ENCODE assay signal across 15 cellular contexts in the genomic region with DNA sequence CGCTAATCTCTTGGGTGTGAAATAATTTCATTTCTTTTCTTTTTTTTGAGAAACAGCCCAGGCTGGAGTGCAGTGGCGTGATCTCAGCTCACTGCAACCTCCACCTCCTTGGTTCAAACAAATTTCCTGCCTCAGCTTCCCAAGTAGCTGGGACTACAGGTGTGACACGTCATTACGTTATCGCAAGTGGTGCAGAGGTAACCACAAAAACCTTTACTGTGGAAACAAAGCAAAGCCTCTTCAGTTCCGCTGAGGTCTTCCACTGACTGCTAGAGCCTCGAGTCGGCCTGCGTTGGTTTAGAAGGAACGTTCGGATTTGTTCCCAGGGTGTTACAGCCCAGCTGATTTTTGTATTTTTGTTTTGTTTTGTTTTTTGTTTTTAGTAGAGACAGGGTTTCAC. TPM values are rescaled to one million over a fixed set of nuclear protein-coding genes. Genes with fewer than 3 reads are reported as not detected.
DNase-seq lines count a peak whose midpoint lies in the region; ATAC-seq and TF ChIP-seq lines count a peak whose summit lies in the region.
"Had no signal": no experiment of that assay in that cellular context is flagged by ENCODE, and none has a peak within 500 bp of the region (broad histone marks: within the 10 kb centered on the region; RNA-seq: fewer than 3 reads in every experiment).

No MANE protein-coding gene starts in this region.

- ATAC-seq in activated naive CD8-positive, alpha-beta T cell treated with anti-CD3 and anti-CD28 coated beads, Interleukin-2, amount 10 ng/mL, durations not matched to agents 7 days and 5 days (ENCODE audit: low read depth): peak; percentile 62
- peak; percentile 72 for ATAC-seq in stimulated activated effector memory CD8-positive, alpha-beta T cell treated with anti-CD3 and anti-CD28 coated beads, Interleukin-12 subunit alpha, Interleukin-12 subunit beta, amount 100 ng/mL, for 72 hours
- ATAC-seq in lower lobe of right lung: no peak

- no peak for TF ChIP-seq CTCF in lower lobe of right lung (IDR thresholded peaks at IDR 0.05)

- no peaks in the 10 kb centered on the region for H3K27me3 ChIP-seq in lower lobe of right lung (ENCODE audit: low read depth)
- H3K27me3 ChIP-seq: sigmoid colon had no signal

- peaks cover 16% of the 10 kb centered on the region for H3K4me1 ChIP-seq in lower lobe of right lung

- POLR2A ChIA-PET in activated CD4-positive, alpha-beta memory T cell treated with anti-CD3 and anti-CD28 coated beads, Interleukin-2, amount 10 ng/mL, durations not matched to agents 7 days and 5 days (lab: Charles Lee): interaction anchor here (1.0 to 5.7 kb wide), 11 partner anchors 8 to 372 kb away, joined by 3 to 53 read pairs (median 8); partner anchors contain the start of genes FIZ1, PPP6R1, U2AF2 and UBE2S
- POLR2A ChIA-PET in activated naive CD8-positive, alpha-beta T cell treated with anti-CD3 and anti-CD28 coated beads, Interleukin-2, amount 10 ng/mL, durations not matched to agents 7 days and 5 days (lab: Charles Lee): interaction anchor here (1.2 to 4.3 kb wide), 4 partner anchors 17 to 150 kb away, joined by 5 to 49 read pairs (median 21); partner anchors contain the start of genes FIZ1, ZNF524, ZNF628 and ZNF865

- H3K27ac Mint-ChIP-seq in activated CD4-positive, alpha-beta memory T cell treated with anti-CD3 and anti-CD28 coated beads, Interleukin-2, amount 10 ng/mL, durations not matched to agents 7 days and 5 days: peak overlapping the region; percentile 86
- H3K27ac Mint-ChIP-seq in activated naive CD8-positive, alpha-beta T cell treated with anti-CD3 and anti-CD28 coated beads, Interleukin-2, amount 10 ng/mL, durations not matched to agents 7 days and 5 days: peak overlapping the region; percentile 75
- H3K27ac Mint-ChIP-seq in stimulated activated effector memory CD8-positive, alpha-beta T cell treated with anti-CD3 and anti-CD28 coated beads, Interleukin-12 subunit alpha, Interleukin-12 subunit beta, amount 100 ng/mL, for 72 hours: peak overlapping the region; percentile 6
- H3K27ac Mint-ChIP-seq: nephron progenitor cell had no signal

- no peaks in the 10 kb centered on the region for H3K9me3 ChIP-seq in lower lobe of right lung
- H3K9me3 ChIP-seq: left ventricle myocardium inferior, sigmoid colon had no signal

- H3K27me3 Mint-ChIP-seq in activated CD4-positive, alpha-beta memory T cell treated with anti-CD3 and anti-CD28 coated beads, Interleukin-2, amount 10 ng/mL, durations not matched to agents 7 days and 5 days: peaks cover 7% of the 10 kb centered on the region
- H3K27me3 Mint-ChIP-seq in activated naive CD8-positive, alpha-beta T cell treated with anti-CD3 and anti-CD28 coated beads, Interleukin-2, amount 10 ng/mL, durations not matched to agents 7 days and 5 days: peaks cover 22% of the 10 kb centered on the region

- CTCF ChIA-PET in activated CD4-positive, alpha-beta memory T cell treated with anti-CD3 and anti-CD28 coated beads, Interleukin-2, amount 10 ng/mL, durations not matched to agents 7 days and 5 days (lab: Charles Lee): interaction anchor here (0.5 to 5.6 kb wide), 14 partner anchors 7 to 485 kb away, joined by 3 to 56 read pairs (median 8); partner anchors contain the start of genes FIZ1, ZNF524 and ZNF865

- peak overlapping the region; percentile 60 for H3K4me3 Mint-ChIP-seq in activated CD4-positive, alpha-beta memory T cell treated with anti-CD3 and anti-CD28 coated beads, Interleukin-2, amount 10 ng/mL, durations not matched to agents 7 days and 5 days
- peak overlapping the region; percentile 74 for H3K4me3 Mint-ChIP-seq in activated naive CD8-positive, alpha-beta T cell treated with anti-CD3 and anti-CD28 coated beads, Interleukin-2, amount 10 ng/mL, durations not matched to agents 7 days and 5 days
- H3K4me3 Mint-ChIP-seq in stimulated activated effector memory CD8-positive, alpha-beta T cell treated with anti-CD3 and anti-CD28 coated beads, Interleukin-12 subunit alpha, Interleukin-12 subunit beta, amount 100 ng/mL, for 72 hours: peak overlapping the region; percentile 49
- H3K4me3 Mint-ChIP-seq: nephron progenitor cell had no signal

- intact Hi-C loops in lower lobe of right lung (cut with DNase I): no loop called here

- DNase-seq in NCI-H2107 treated with DMSO at 0.1 percent for 48 hours (lab: John Stamatoyannopoulos, UW; ENCODE audit: unreplicated experiment) (peak; percentile 15), NCI-H2107 (lab: John Stamatoyannopoulos, UW) (no peak), lower lobe of right lung (no peak), mesenteric fat pad (ENCODE audit: low spot score) (no peak), GOT3 (lab: John Stamatoyannopoulos, UW) (no peak)
- DNase-seq in activated CD4-positive, alpha-beta memory T cell treated with anti-CD3 and anti-CD28 coated beads, Interleukin-2, amount 10 ng/mL, durations not matched to agents 7 days and 5 days: peak; percentile 78
- DNase-seq in activated naive CD8-positive, alpha-beta T cell treated with anti-CD3 and anti-CD28 coated beads, Interleukin-2, amount 10 ng/mL, durations not matched to agents 7 days and 5 days: no peak
- DNase-seq in stimulated activated effector memory CD8-positive, alpha-beta T cell treated with anti-CD3 and anti-CD28 coated beads, Interleukin-12 subunit alpha, Interleukin-12 subunit beta, amount 100 ng/mL, for 72 hours (ENCODE audit: low spot score in 2 of 2): peak in 1 of 2 donors; percentile 80
- DNase-seq: erythroblast, GDM1, left ventricle myocardium inferior, MV-4-11, nephron progenitor cell, sigmoid colon had no signal

- peaks cover 10% of the 10 kb centered on the region for H3K36me3 ChIP-seq in lower lobe of right lung

- peaks cover 41% of the 10 kb centered on the region for H3K4me1 Mint-ChIP-seq in activated CD4-positive, alpha-beta memory T cell treated with anti-CD3 and anti-CD28 coated beads, Interleukin-2, amount 10 ng/mL, durations not matched to agents 7 days and 5 days
- peaks cover 37% of the 10 kb centered on the region for H3K4me1 Mint-ChIP-seq in activated naive CD8-positive, alpha-beta T cell treated with anti-CD3 and anti-CD28 coated beads, Interleukin-2, amount 10 ng/mL, durations not matched to agents 7 days and 5 days
- H3K4me1 Mint-ChIP-seq in stimulated activated effector memory CD8-positive, alpha-beta T cell treated with anti-CD3 and anti-CD28 coated beads, Interleukin-12 subunit alpha, Interleukin-12 subunit beta, amount 100 ng/mL, for 72 hours: peaks cover 33% of the 10 kb centered on the region

- peaks cover 3% of the 10 kb centered on the region for H3K36me3 Mint-ChIP-seq in activated CD4-positive, alpha-beta memory T cell treated with anti-CD3 and anti-CD28 coated beads, Interleukin-2, amount 10 ng/mL, durations not matched to agents 7 days and 5 days (ENCODE audit: low read depth)
- no peaks in the 10 kb centered on the region for H3K36me3 Mint-ChIP-seq in activated naive CD8-positive, alpha-beta T cell treated with anti-CD3 and anti-CD28 coated beads, Interleukin-2, amount 10 ng/mL, durations not matched to agents 7 days and 5 days
- H3K36me3 Mint-ChIP-seq in stimulated activated effector memory CD8-positive, alpha-beta T cell treated with anti-CD3 and anti-CD28 coated beads, Interleukin-12 subunit alpha, Interleukin-12 subunit beta, amount 100 ng/mL, for 72 hours: peaks cover 30% of the 10 kb centered on the region

- H3K27ac ChIP-seq in lower lobe of right lung: no peak overlapping the region
- H3K27ac ChIP-seq: 22Rv1, left ventricle myocardium inferior, sigmoid colon had no signal

- H3K9me3 Mint-ChIP-seq in activated CD4-positive, alpha-beta memory T cell treated with anti-CD3 and anti-CD28 coated beads, Interleukin-2, amount 10 ng/mL, durations not matched to agents 7 days and 5 days: no peaks in the 10 kb centered on the region
- peaks cover 1% of the 10 kb centered on the region for H3K9me3 Mint-ChIP-seq in activated naive CD8-positive, alpha-beta T cell treated with anti-CD3 and anti-CD28 coated beads, Interleukin-2, amount 10 ng/mL, durations not matched to agents 7 days and 5 days
- H3K9me3 Mint-ChIP-seq in stimulated activated effector memory CD8-positive, alpha-beta T cell treated with anti-CD3 and anti-CD28 coated beads, Interleukin-12 subunit alpha, Interleukin-12 subunit beta, amount 100 ng/mL, for 72 hours: no peaks in the 10 kb centered on the region
- H3K9me3 Mint-ChIP-seq: nephron progenitor cell had no signal

- no peak overlapping the region for H3K4me3 ChIP-seq in lower lobe of right lung
- H3K4me3 ChIP-seq: left ventricle myocardium inferior, sigmoid colon had no signal

RNA-seq across cellular contexts. Expression of gene ZNF784, which starts 2.0 kb away (rescaled TPM):
- total RNA-seq in activated CD4-positive, alpha-beta memory T cell treated with anti-CD3 and anti-CD28 coated beads, Interleukin-2, amount 10 ng/mL, durations not matched to agents 7 days and 5 days: 1 to 10 TPM; 6.4 to 7.4 TPM
- 1 to 10 TPM; 6.3 to 7.6 TPM for total RNA-seq in activated naive CD8-positive, alpha-beta T cell treated with anti-CD3 and anti-CD28 coated beads, Interleukin-2, amount 10 ng/mL, durations not matched to agents 7 days and 5 days
- total RNA-seq in lower lobe of right lung (7.1 TPM), mesenteric fat pad (4.5 TPM)

RNA-seq across cellular contexts. Expression of gene ZNF580, which starts 14.5 kb away (rescaled TPM):
- total RNA-seq in activated CD4-positive, alpha-beta memory T cell treated with anti-CD3 and anti-CD28 coated beads, Interleukin-2, amount 10 ng/mL, durations not matched to agents 7 days and 5 days: 10 to 100 TPM; 35.7 to 39.7 TPM
- 10 to 100 TPM; 56.6 to 59.8 TPM for total RNA-seq in activated naive CD8-positive, alpha-beta T cell treated with anti-CD3 and anti-CD28 coated beads, Interleukin-2, amount 10 ng/mL, durations not matched to agents 7 days and 5 days
- total RNA-seq in lower lobe of right lung (35.2 TPM), mesenteric fat pad (39.6 TPM)

RNA-seq across cellular contexts. Expression of gene ZNF581, which starts 17.1 kb away (rescaled TPM):
- 10 to 100 TPM; 26.6 to 30.1 TPM for total RNA-seq in activated CD4-positive, alpha-beta memory T cell treated with anti-CD3 and anti-CD28 coated beads, Interleukin-2, amount 10 ng/mL, durations not matched to agents 7 days and 5 days
- 10 to 100 TPM; 28.6 to 31.7 TPM for total RNA-seq in activated naive CD8-positive, alpha-beta T cell treated with anti-CD3 and anti-CD28 coated beads, Interleukin-2, amount 10 ng/mL, durations not matched to agents 7 days and 5 days
- total RNA-seq in lower lobe of right lung: 22.7 TPM
- total RNA-seq in mesenteric fat pad: 11.3 TPM

RNA-seq across cellular contexts. Expression of gene ZNF865, which starts 20.9 kb away (rescaled TPM):
- total RNA-seq in activated CD4-positive, alpha-beta memory T cell treated with anti-CD3 and anti-CD28 coated beads, Interleukin-2, amount 10 ng/mL, durations not matched to agents 7 days and 5 days: 10 to 100 TPM; 15.3 to 15.4 TPM
- total RNA-seq in activated naive CD8-positive, alpha-beta T cell treated with anti-CD3 and anti-CD28 coated beads, Interleukin-2, amount 10 ng/mL, durations not matched to agents 7 days and 5 days: 10 to 100 TPM; 18.3 to 18.6 TPM
- total RNA-seq in lower lobe of right lung (16.5 TPM), mesenteric fat pad (12.0 TPM)

RNA-seq across cellular contexts. Expression of gene CCDC106, which starts 21.7 kb away (rescaled TPM):
- total RNA-seq in activated CD4-positive, alpha-beta memory T cell treated with anti-CD3 and anti-CD28 coated beads, Interleukin-2, amount 10 ng/mL, durations not matched to agents 7 days and 5 days: 1 to 10 TPM; 3.7 to 3.8 TPM
- total RNA-seq in activated naive CD8-positive, alpha-beta T cell treated with anti-CD3 and anti-CD28 coated beads, Interleukin-2, amount 10 ng/mL, durations not matched to agents 7 days and 5 days: 10 to 100 TPM; 12.1 to 13.4 TPM
- 11.6 TPM for total RNA-seq in lower lobe of right lung
- total RNA-seq in mesenteric fat pad: 16.4 TPM

Comparison
In these comparisons a context has a peak if more than half of its experiments do, and no peak if none do; other contexts are left out.
1. DNase-seq: peak in NCI-H2107 treated with DMSO at 0.1 percent for 48 hours (single experiment) and activated CD4-positive, alpha-beta memory T cell treated with anti-CD3 and anti-CD28 coated beads, Interleukin-2, amount 10 ng/mL, durations not matched to agents 7 days and 5 days (single experiment); none in NCI-H2107 (single experiment), activated naive CD8-positive, alpha-beta T cell treated with anti-CD3 and anti-CD28 coated beads, Interleukin-2, amount 10 ng/mL, durations not matched to agents 7 days and 5 days (single experiment), lower lobe of right lung (single experiment), mesenteric fat pad (single experiment) and GOT3 (single experiment).
2. H3K27ac Mint-ChIP-seq: peak in every context shown above with its lines; median percentile 86 in activated CD4-positive, alpha-beta memory T cell treated with anti-CD3 and anti-CD28 coated beads, Interleukin-2, amount 10 ng/mL, durations not matched to agents 7 days and 5 days; 75 in activated naive CD8-positive, alpha-beta T cell treated with anti-CD3 and anti-CD28 coated beads, Interleukin-2, amount 10 ng/mL, durations not matched to agents 7 days and 5 days; 6 in stimulated activated effector memory CD8-positive, alpha-beta T cell treated with anti-CD3 and anti-CD28 coated beads, Interleukin-12 subunit alpha, Interleukin-12 subunit beta, amount 100 ng/mL, for 72 hours.
3. ATAC-seq: peak in activated naive CD8-positive, alpha-beta T cell treated with anti-CD3 and anti-CD28 coated beads, Interleukin-2, amount 10 ng/mL, durations not matched to agents 7 days and 5 days (single experiment) and stimulated activated effector memory CD8-positive, alpha-beta T cell treated with anti-CD3 and anti-CD28 coated beads, Interleukin-12 subunit alpha, Interleukin-12 subunit beta, amount 100 ng/mL, for 72 hours (single experiment); none in lower lobe of right lung (0 of 2).
4. Peak in every context shown above with its lines, with median percentiles within 50 percentile points of each other: H3K4me3 Mint-ChIP-seq.